10 cellular contexts compared by ENCODE assay signal in the genomic region with DNA sequence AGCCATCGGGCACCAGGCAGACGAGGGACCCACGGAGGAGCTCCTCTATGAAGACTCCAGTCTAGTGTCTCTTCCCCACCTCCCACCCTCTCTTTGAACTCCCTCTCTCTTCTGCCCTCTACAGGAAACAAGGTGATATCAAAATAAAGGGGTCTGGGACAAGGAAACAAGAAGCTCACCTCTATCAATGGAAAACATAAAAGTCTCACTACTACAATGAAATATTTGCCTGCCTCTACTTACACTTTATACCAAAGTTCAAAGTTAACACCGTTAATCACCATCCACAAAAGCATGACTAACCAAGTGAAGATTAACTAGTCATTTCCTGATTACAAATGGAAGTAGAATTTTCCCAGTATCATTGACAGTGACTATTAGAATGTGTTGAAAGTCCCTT.
DNase-seq lines count a peak whose midpoint lies in the region; TF ChIP-seq lines count a peak whose summit lies in the region.
"Had no signal": no experiment of that assay in that cellular context is flagged by ENCODE, and none has a peak within 500 bp of the region (broad histone marks: within the 10 kb centered on the region; RNA-seq: fewer than 3 reads in every experiment).

No MANE protein-coding gene starts in this region.

- H3K27me3 ChIP-seq in OCI-LY3 (ENCODE audit: low read depth, low read length): no peaks in the 10 kb centered on the region

- DNase-seq in ACHN: peak; percentile 67
- no peak for DNase-seq in GM13977 (ENCODE audit: low spot score)
- DNase-seq in fibroblast of pulmonary artery (ENCODE audit: low read depth): peak; percentile 35
- no peak for DNase-seq in activated T-cell treated with anti-CD3 and anti-CD28 coated beads, Interleukin-2, amount 50 U/mL, for 48 hours
- DNase-seq in epidermal melanocyte (ENCODE audit: insufficient read length, low spot score): no peak
- no peak for DNase-seq in NCI-H510A treated with DMSO at 0.1 percent for 48 hours (lab: John Stamatoyannopoulos, UW)
- DNase-seq in ureter (ENCODE audit: low spot score): no peak
- DNase-seq: activated CD4-positive, alpha-beta T cell treated with anti-CD3 and anti-CD28 coated beads, Interleukin-2, amount 50 U/mL, for 1 hour; NCI-H1436 treated with DMSO at 0.1 percent for 48 hours had no signal

- no peaks in the 10 kb centered on the region for H3K9me3 ChIP-seq in OCI-LY3 (ENCODE audit: insufficient read depth, low read length)

- no peak overlapping the region for H3K4me2 ChIP-seq in OCI-LY3 (ENCODE audit: low read length)

- no peaks in the 10 kb centered on the region for H3K4me1 ChIP-seq in OCI-LY3 (ENCODE audit: low read length)

- no peak overlapping the region for H2AFZ ChIP-seq in OCI-LY3 (ENCODE audit: low read depth, low read length)

- in situ Hi-C loops in ACHN (cut with HindIII; ENCODE audit: low pct_ligation_motif_present, low pct_unique_long_range_greater_than_20kb, low sequenced_read_pairs): no loop called here
- in situ Hi-C loops in GM13977 (cut with MboI; ENCODE audit: low pct_unique_long_range_greater_than_20kb, low sequenced_read_pairs, unreplicated experiment): no loop called here

- no peak overlapping the region for H3K9ac ChIP-seq in OCI-LY3 (ENCODE audit: low read length)

- no peaks in the 10 kb centered on the region for H3K79me2 ChIP-seq in OCI-LY3 (ENCODE audit: low read length)

- no peaks in the 10 kb centered on the region for H4K20me1 ChIP-seq in OCI-LY3 (ENCODE audit: insufficient read depth, low read length)

- no peaks in the 10 kb centered on the region for H3K36me3 ChIP-seq in OCI-LY3 (replicated peaks; ENCODE audit: low read depth, low read length)

- H3K4me3 ChIP-seq in OCI-LY3 (ENCODE audit: low read length) (no peak overlapping the region), fibroblast of pulmonary artery (replicated peaks; ENCODE audit: low read depth, low read length) (no peak overlapping the region)

- no peak overlapping the region for H3K27ac ChIP-seq in OCI-LY3 (ENCODE audit: low read length)

- peak; percentile 23 for TF ChIP-seq CTCF in GM13977 (IDR thresholded peaks at IDR 0.05; ENCODE audit: extremely low read depth, insufficient read depth, missing control alignments)
- peak; percentile 22; the same call in 1 of the 2 replicates for TF ChIP-seq CTCF in OCI-LY3 (IDR thresholded peaks at IDR 0.05; ENCODE audit: low read depth, low read length)
- peak; percentile 38 for TF ChIP-seq CTCF in fibroblast of pulmonary artery (IDR thresholded peaks at IDR 0.05; ENCODE audit: low read length, missing control alignments)

Comparison
In these comparisons a context has a peak if more than half of its experiments do, and no peak if none do; other contexts are left out.
1. DNase-seq: peak in ACHN (single experiment) and fibroblast of pulmonary artery (single experiment); none in GM13977 (single experiment), activated T-cell treated with anti-CD3 and anti-CD28 coated beads, Interleukin-2, amount 50 U/mL, for 48 hours (0 of 2), epidermal melanocyte (single experiment), NCI-H510A treated with DMSO at 0.1 percent for 48 hours (single experiment) and ureter (single experiment).
2. Peak in every context shown above with its lines, with median percentiles within 50 percentile points of each other: CTCF ChIP-seq.